In genomic region chr16:70746040-70746707, GRCh38 we compare ENCODE assay signal across 7 cellular contexts. TPM values are rescaled to one million over a fixed set of nuclear protein-coding genes. Genes with fewer than 3 reads are reported as not detected.
A peak's percentile ranks its signal among the peaks of the same experiment; 100 is the strongest.
DNase-seq lines count a peak whose midpoint lies in the region; ATAC-seq, FAIRE-seq and TF ChIP-seq lines count a peak whose summit lies in the region.

No MANE protein-coding gene starts in this region.

- no peak overlapping the region for H2BK120ac ChIP-seq in H1 (replicated peaks; ENCODE audit: low read depth, low read length)

- no peak for FAIRE-seq in H1 (lab: Jason Lieb, UNC)

- TF ChIP-seq EP300 in H1 (IDR thresholded peaks at IDR 0.05; ENCODE audit: borderline replicate concordance in 1 of 2, low read depth in 2 of 2, low read length in 2 of 2) = no peak

- H2BK5ac ChIP-seq in H1 (ENCODE audit: low read depth, low read length) = 0 out of 2 replicates have a peak overlapping the region, but pooled peaks have one; percentile 2

- DNase-seq in HCEC 1CT (peak; percentile 70), RWPE2 (ENCODE audit: low spot score) (no peak), H1 (ENCODE audit: low read depth in 1 of 2, low spot score in 2 of 2) (no peak), nucleus accumbens (lab: John Stamatoyannopoulos, UW) (peak in 32 of 56 donors; percentile 16 to 79 (median 39)), NCI-H748 (lab: John Stamatoyannopoulos, UW; ENCODE audit: unreplicated experiment) (no peak), inferior parietal cortex (ENCODE audit: extremely low spot score) (no peak)

- H3K23ac ChIP-seq in H1 (ENCODE audit: insufficient read length) = no peak overlapping the region

- H4K5ac ChIP-seq in H1 (ENCODE audit: insufficient read length, low read depth, low read length) = no peak overlapping the region

- H3K36me3 ChIP-seq in RWPE2 (ENCODE audit: low read depth) (peaks cover 8% of the 10 kb centered on the region; the same call in 1 of the 2 replicates), H1 (ENCODE audit: control insufficient read depth in 2 of 4, insufficient read depth in 4 of 4, low read length in 3 of 4) (peaks cover 3 to 14% (median 8%) of the 10 kb centered on the region in 4 experiments; a peak in 5 of 8 replicates)

- TF ChIP-seq RAD21 in H1 (IDR thresholded peaks at IDR 0.05 in 1 of 2, conservative IDR thresholded peaks at IDR 0.05 in 1 of 2; ENCODE audit: low read depth in 2 of 2, low read length in 2 of 2) = no peak

- H3K4me2 ChIP-seq in H1 (ENCODE audit: insufficient read depth in 1 of 2, low read depth in 2 of 2, low read length in 2 of 2) = no peak overlapping the region

- peaks cover 0 to 3% of the 10 kb centered on the region in 2 experiments for H4K20me1 ChIP-seq in H1 (replicated peaks in 1 of 2; ENCODE audit: control insufficient read depth in 1 of 2, insufficient read depth in 2 of 2, low read length in 2 of 2)

- peak; percentile 44 for ATAC-seq in RWPE2 (ENCODE audit: low read depth)
- ATAC-seq in HG03175 (IDR thresholded peaks at IDR 0.05; ENCODE audit: unreplicated experiment) = no peak

- H3K27ac ChIP-seq in RWPE2 (ENCODE audit: poor library complexity, severe bottlenecking) = peak overlapping the region; percentile 85
- no peak overlapping the region for H3K27ac ChIP-seq in H1 (ENCODE audit: low read depth, low read length)

- WGBS in H1 (ENCODE audit: extremely low coverage in 1 of 2, insufficient coverage in 1 of 2, insufficient read length in 1 of 2, insufficient replicate concordance in 2 of 2, low coverage in 1 of 2, low lambda C conversion rate in 2 of 2, missing lambda C conversion rate in 1 of 2), 2 experiments = 89% methylated on average over 12 of the region's 12 CpGs; no CpG with 5 or more reads in 1 of the 2 experiments

- CTCF ChIA-PET in H1 (lab: Charles Lee; ENCODE audit: partially characterized antibody) = interaction anchor here (0.9 to 1.2 kb wide), 5 partner anchors 8 to 67 kb away, joined by 3 to 5 read pairs (median 3); no protein-coding TSS in a partner anchor

- no peak overlapping the region for H2AK5ac ChIP-seq in H1 (ENCODE audit: low read depth, low read length)

- no peak overlapping the region for H2AFZ ChIP-seq in H1 (ENCODE audit: low read length)

- no peak overlapping the region for H3K4ac ChIP-seq in H1 (replicated peaks; ENCODE audit: insufficient read length, low read depth, low read length)

- TF ChIP-seq POLR2A in H1 (IDR thresholded peaks at IDR 0.05; ENCODE audit: control extremely low read depth in 1 of 2, low read depth in 2 of 2, low read length in 2 of 2) = no peak

- H3K56ac ChIP-seq in H1 (replicated peaks; ENCODE audit: insufficient read length, low read depth, low read length) = no peak overlapping the region

- H3K18ac ChIP-seq in H1 (ENCODE audit: extremely low read depth, low read length) = no peak overlapping the region

- POLR2A ChIA-PET in H1 (lab: Charles Lee; ENCODE audit: partially characterized antibody) = no interaction called here

- H2BK12ac ChIP-seq in H1 (ENCODE audit: low read depth, low read length) = no peak overlapping the region; the same call in 1 of the 2 replicates

- H2BK20ac ChIP-seq in H1 (ENCODE audit: low read length) = no peak overlapping the region

- no peaks in the 10 kb centered on the region for H3K9me3 ChIP-seq in RWPE2 (ENCODE audit: severe bottlenecking)
- peaks cover 0 to 6% of the 10 kb centered on the region in 2 experiments; a peak in 1 of 4 replicates for H3K9me3 ChIP-seq in H1 (ENCODE audit: insufficient read depth in 2 of 2, low read depth in 1 of 2, low read length in 1 of 2)

- peaks cover 46% of the 10 kb centered on the region for H3K4me1 ChIP-seq in RWPE2 (ENCODE audit: insufficient read depth, poor library complexity, severe bottlenecking)
- peaks cover 0 to 10% (median 6%) of the 10 kb centered on the region in 4 experiments; a peak in 5 of 7 replicates for H3K4me1 ChIP-seq in H1 (replicated peaks in 1 of 4; ENCODE audit: control insufficient read depth in 3 of 4, insufficient read depth in 4 of 4, low read length in 3 of 4)

- no peak overlapping the region for H3K9ac ChIP-seq in H1 (replicated peaks in 1 of 4; ENCODE audit: extremely low read depth in 1 of 4, low read depth in 3 of 4, low read length in 3 of 4)

- no peak overlapping the region for H4K8ac ChIP-seq in H1 (ENCODE audit: extremely low read depth, insufficient read depth, low read length)

- H3K27me3 ChIP-seq in RWPE2 (ENCODE audit: insufficient read depth, poor library complexity, severe bottlenecking) (no peaks in the 10 kb centered on the region), H1 (replicated peaks in 1 of 4; ENCODE audit: control insufficient read depth in 3 of 4, extremely low read depth in 1 of 4, insufficient read depth in 3 of 4, low read length in 3 of 4) (no peaks in the 10 kb centered on the region)

- no peaks in the 10 kb centered on the region for H3K23me2 ChIP-seq in H1 (ENCODE audit: low read depth, low read length)

- TF ChIP-seq CTCF in RWPE2 (IDR thresholded peaks at IDR 0.05; ENCODE audit: poor library complexity, severe bottlenecking) (no peak), H1 (IDR thresholded peaks at IDR 0.05; ENCODE audit: control extremely low read depth in 1 of 3, insufficient read depth in 1 of 3, low read depth in 1 of 3, low read length in 3 of 3) (no peak)

- H3K79me2 ChIP-seq in H1 (ENCODE audit: control insufficient read depth in 1 of 2, insufficient read depth in 2 of 2, low read length in 2 of 2) = no peaks in the 10 kb centered on the region

- no peak overlapping the region for H2BK15ac ChIP-seq in H1 (ENCODE audit: low read length)

- no peak overlapping the region for H3K14ac ChIP-seq in H1 (ENCODE audit: insufficient read length)

- H4K91ac ChIP-seq in H1 (replicated peaks; ENCODE audit: insufficient read length, low read length) = no peak overlapping the region

- H3K79me1 ChIP-seq in H1 (ENCODE audit: low read depth, low read length) = no peaks in the 10 kb centered on the region

- H3K4me3 ChIP-seq in RWPE2 (ENCODE audit: severe bottlenecking) (no peak overlapping the region), H1 (ENCODE audit: extremely low read depth in 1 of 4, insufficient read depth in 2 of 4, low read depth in 3 of 4, low read length in 4 of 4) (no peak overlapping the region)

TF ChIP-seq in H1, 55 proteins besides CTCF, POLR2A, EP300 and RAD21:
- no peak for TF ChIP-seq TBP (IDR thresholded peaks at IDR 0.05; ENCODE audit: low read depth, low read length)
- TF ChIP-seq SIN3A (conservative IDR thresholded peaks at IDR 0.05 in 1 of 2, IDR thresholded peaks at IDR 0.05 in 1 of 2; ENCODE audit: low read depth in 1 of 2, low read length in 2 of 2) = no peak
- TF ChIP-seq JUN (IDR thresholded peaks at IDR 0.05; ENCODE audit: low read depth, low read length) = no peak
TF ChIP-seq in H1: peak in this region for 0.

RNA-seq across cellular contexts. Expression of gene VAC14, which starts 54.8 kb away (rescaled TPM):
- 52.8 and 56.0 TPM in 2 replicates for total RNA-seq in H1 (2021; fragmentation: NEBNext Ultra II Directional; extraction: Animal tissue kit (Norgen Biotek cat#: 25700))
- 108 and 113 TPM in 2 replicates for polyA plus RNA-seq in H1 (2011; rRNA removed)
- polyA plus RNA-seq in H1 (2011; cell fraction: cytosol; rRNA removed) = 54.9 TPM
- polyA plus RNA-seq in H1 (2011; cell fraction: nucleus; rRNA removed) = 102 TPM
- polyA plus RNA-seq in H1 (2012, experiment 1 of 2) = 42.1 to 66.4 TPM (median 62.1 TPM) in 4 replicates
- polyA plus RNA-seq in H1 (2012, experiment 2 of 2) = 81.7 TPM
- 35.5 TPM for polyA plus RNA-seq in H1 (2013, experiment 1 of 2)
- 32.4 TPM for polyA plus RNA-seq in H1 (2013, experiment 2 of 2)
- polyA minus RNA-seq in H1 (2011; rRNA and poly(A)+ RNA removed) = 76.8 and 86.7 TPM in 2 replicates
- polyA minus RNA-seq in H1 (2011; cell fraction: cytosol; rRNA and poly(A)+ RNA removed) = 43.9 TPM
- polyA minus RNA-seq in H1 (2011; cell fraction: nucleus; rRNA and poly(A)+ RNA removed) = 51.4 TPM

Comparison
In these comparisons a context has a peak if more than half of its experiments do, and no peak if none do; other contexts are left out.
1. DNase-seq: peak in HCEC 1CT (single experiment) and nucleus accumbens (32 of 56); none in RWPE2 (single experiment), H1 (0 of 2), NCI-H748 (single experiment) and inferior parietal cortex (single experiment).